In genomic region chr10:51321968-51322367, GRCh38 we compare ENCODE assay signal across 27 cellular contexts.
DNase-seq lines count a peak whose midpoint lies in the region; ATAC-seq, FAIRE-seq and TF ChIP-seq lines count a peak whose summit lies in the region.
"Had no signal": no experiment of that assay in that cellular context is flagged by ENCODE, and none has a peak within 500 bp of the region (broad histone marks: within the 10 kb centered on the region; RNA-seq: fewer than 3 reads in every experiment).

No MANE protein-coding gene starts in this region.

- no peak for TF ChIP-seq POLR2A in H1 (IDR thresholded peaks at IDR 0.05; ENCODE audit: control extremely low read depth in 1 of 2, low read depth in 2 of 2, low read length in 2 of 2)

- CTCF ChIA-PET in H1 (lab: Charles Lee; ENCODE audit: partially characterized antibody): no interaction called here

- DNase-seq in AG09309 (ENCODE audit: low read depth): peak; percentile 43
- peak; percentile 55 for DNase-seq in HCEC 1CT
- no peak for DNase-seq in H1 (ENCODE audit: low read depth in 1 of 2, low spot score in 2 of 2)
- peak; percentile 6 for DNase-seq in iris pigment epithelial cell (ENCODE audit: low read depth)
- no peak for DNase-seq in left colon
- no peak for DNase-seq in effector memory CD4-positive, alpha-beta T cell
- no peak for DNase-seq in HUDEP-2 (lab: John Stamatoyannopoulos, UW; ENCODE audit: unreplicated experiment in 76 of 76)
- no peak for DNase-seq in NCI-H1694 treated with DMSO at 0.1 percent for 48 hours (lab: John Stamatoyannopoulos, UW)
- DNase-seq: activated CD8-positive, alpha-beta T cell treated with anti-CD3 and anti-CD28 coated beads for 36 hours; activated effector memory CD4-positive, alpha-beta T cell treated with anti-CD3 and anti-CD28 coated beads, Interleukin-2, amount 50 U/mL, for 16 hours; COR-L47; DMS79 treated with DMSO at 0.1 percent for 48 hours; MM.1S; naive thymus-derived CD8-positive, alpha-beta T cell; NCI-H1417 treated with DMSO at 0.1 percent for 48 hours; NCI-H524; NK-92 treated with Interleukin-12 subunit alpha and Interleukin-12 subunit beta, amount 100 ng/mL, for 24 hours; ovary; PC-9; SHP77 treated with DMSO at 0.1 percent for 48 hours; stimulated activated CD4-positive, alpha-beta T cell treated with anti-CD3 and anti-CD28 coated beads, Interleukin-15, amount 100 ng/mL, for 24 hours; T-cell had no signal

- H3K4me2 ChIP-seq in H1 (ENCODE audit: insufficient read depth in 1 of 2, low read depth in 2 of 2, low read length in 2 of 2): no peak overlapping the region
- H3K4me2 ChIP-seq: BLaER1, PC-9 had no signal

- no peaks in the 10 kb centered on the region for H3K4me1 ChIP-seq in H1 (replicated peaks in 1 of 4; ENCODE audit: control insufficient read depth in 3 of 4, insufficient read depth in 4 of 4, low read length in 3 of 4)
- no peaks in the 10 kb centered on the region for H3K4me1 ChIP-seq in effector memory CD4-positive, alpha-beta T cell (ENCODE audit: control insufficient read depth, insufficient read depth, low read length, poor library complexity, severe bottlenecking)
- H3K4me1 ChIP-seq: BLaER1 had no signal

- no peak overlapping the region for H4K91ac ChIP-seq in H1 (replicated peaks; ENCODE audit: insufficient read length, low read length)

- intact Hi-C loops in left colon (cut with DNase I, micrococcal nuclease): no loop called here

- TF ChIP-seq RAD21 in H1 (IDR thresholded peaks at IDR 0.05 in 1 of 2, conservative IDR thresholded peaks at IDR 0.05 in 1 of 2; ENCODE audit: low read depth in 2 of 2, low read length in 2 of 2): no peak

- TF ChIP-seq EP300 in H1 (IDR thresholded peaks at IDR 0.05; ENCODE audit: borderline replicate concordance in 1 of 2, low read depth in 2 of 2, low read length in 2 of 2): no peak

- POLR2A ChIA-PET in H1 (lab: Charles Lee; ENCODE audit: partially characterized antibody): no interaction called here

- TF ChIP-seq CTCF in AG09309 (IDR thresholded peaks at IDR 0.05; ENCODE audit: control insufficient read depth, insufficient read depth, low read depth, low read length, missing control alignments) (no peak), H1 (IDR thresholded peaks at IDR 0.05; ENCODE audit: control extremely low read depth in 1 of 3, insufficient read depth in 1 of 3, low read depth in 1 of 3, low read length in 3 of 3) (no peak)

- H2BK5ac ChIP-seq in H1 (ENCODE audit: low read depth, low read length): no peak overlapping the region

- no peak overlapping the region for H3K23ac ChIP-seq in H1 (ENCODE audit: insufficient read length)

- no peak overlapping the region for H4K8ac ChIP-seq in H1 (ENCODE audit: extremely low read depth, insufficient read depth, low read length)

- H2BK120ac ChIP-seq in H1 (replicated peaks; ENCODE audit: low read depth, low read length): no peak overlapping the region

- no peaks in the 10 kb centered on the region for H3K79me1 ChIP-seq in H1 (ENCODE audit: low read depth, low read length)

- no peak overlapping the region for H3K14ac ChIP-seq in H1 (ENCODE audit: insufficient read length)

- H3K9me3 ChIP-seq in H1 (ENCODE audit: insufficient read depth in 2 of 2, low read depth in 1 of 2, low read length in 1 of 2): no peaks in the 10 kb centered on the region
- no peaks in the 10 kb centered on the region for H3K9me3 ChIP-seq in effector memory CD4-positive, alpha-beta T cell (ENCODE audit: control insufficient read depth, low read length)
- H3K9me3 ChIP-seq: BLaER1, ovary had no signal

- H3K23me2 ChIP-seq in H1 (ENCODE audit: low read depth, low read length): no peaks in the 10 kb centered on the region

- H3K18ac ChIP-seq in H1 (ENCODE audit: extremely low read depth, low read length): no peak overlapping the region

- H2AK5ac ChIP-seq in H1 (ENCODE audit: low read depth, low read length): no peak overlapping the region

- H3K79me2 ChIP-seq in H1 (ENCODE audit: control insufficient read depth in 1 of 2, insufficient read depth in 2 of 2, low read length in 2 of 2): no peaks in the 10 kb centered on the region

- H2AFZ ChIP-seq in H1 (ENCODE audit: low read length): no peak overlapping the region
- H2AFZ ChIP-seq: PC-9 had no signal

- no peak overlapping the region for H3K56ac ChIP-seq in H1 (replicated peaks; ENCODE audit: insufficient read length, low read depth, low read length)

- no peak overlapping the region for H3K27ac ChIP-seq in H1 (ENCODE audit: low read depth, low read length)
- H3K27ac ChIP-seq in effector memory CD4-positive, alpha-beta T cell (ENCODE audit: insufficient read depth, low read length, poor library complexity, severe bottlenecking): no peak overlapping the region
- H3K27ac ChIP-seq: BLaER1, epithelial cell of prostate, ovary, PC-9 had no signal

- H4K5ac ChIP-seq in H1 (ENCODE audit: insufficient read length, low read depth, low read length): no peak overlapping the region

- H3K4me3 ChIP-seq in AG09309 (ENCODE audit: control insufficient read depth, low read depth, low read length) (no peak overlapping the region), H1 (ENCODE audit: extremely low read depth in 1 of 4, insufficient read depth in 2 of 4, low read depth in 3 of 4, low read length in 4 of 4) (no peak overlapping the region)
- no peak overlapping the region for H3K4me3 ChIP-seq in effector memory CD4-positive, alpha-beta T cell (ENCODE audit: insufficient read depth, low read depth, low read length, poor library complexity, severe bottlenecking)
- H3K4me3 ChIP-seq: BLaER1, ovary, PC-9 had no signal

- no peak overlapping the region for H3K9ac ChIP-seq in H1 (replicated peaks in 1 of 4; ENCODE audit: extremely low read depth in 1 of 4, low read depth in 3 of 4, low read length in 3 of 4)
- H3K9ac ChIP-seq: BLaER1 had no signal

- 84% methylated on average over 3 of the region's 3 CpGs; no CpG with 5 or more reads in 1 of the 2 experiments for WGBS in H1 (ENCODE audit: extremely low coverage in 1 of 2, insufficient coverage in 1 of 2, insufficient read length in 1 of 2, insufficient replicate concordance in 2 of 2, low coverage in 1 of 2, low lambda C conversion rate in 2 of 2, missing lambda C conversion rate in 1 of 2), 2 experiments

- H2BK20ac ChIP-seq in H1 (ENCODE audit: low read length): no peak overlapping the region

- FAIRE-seq in H1 (lab: Jason Lieb, UNC): no peak
- FAIRE-seq: GM12891 had no signal

- H3K4ac ChIP-seq in H1 (replicated peaks; ENCODE audit: insufficient read length, low read depth, low read length): no peak overlapping the region

- no peaks in the 10 kb centered on the region for H3K36me3 ChIP-seq in H1 (ENCODE audit: control insufficient read depth in 2 of 4, insufficient read depth in 4 of 4, low read length in 3 of 4)
- no peaks in the 10 kb centered on the region for H3K36me3 ChIP-seq in effector memory CD4-positive, alpha-beta T cell (ENCODE audit: control insufficient read depth, insufficient read depth, low read length)
- H3K36me3 ChIP-seq: BLaER1, ovary had no signal

- H2BK12ac ChIP-seq in H1 (ENCODE audit: low read depth, low read length): no peak overlapping the region

- no peak for ATAC-seq in left colon
- ATAC-seq: activated CD4-positive, CD25-positive, alpha-beta regulatory T cell treated with anti-CD3 and anti-CD28 coated beads, Interleukin-2, amount 50 U/mL, for 24 hours; activated CD8-positive, alpha-beta T cell treated with anti-CD3 and anti-CD28 coated beads for 36 hours; HCT116; naive thymus-derived CD8-positive, alpha-beta T cell; T-cell had no signal

- H4K20me1 ChIP-seq in H1 (replicated peaks in 1 of 2; ENCODE audit: control insufficient read depth in 1 of 2, insufficient read depth in 2 of 2, low read length in 2 of 2): no peaks in the 10 kb centered on the region
- H4K20me1 ChIP-seq: BLaER1 had no signal

- H3K27me3 ChIP-seq in H1 (replicated peaks in 1 of 4; ENCODE audit: control insufficient read depth in 3 of 4, extremely low read depth in 1 of 4, insufficient read depth in 3 of 4, low read length in 3 of 4): no peaks in the 10 kb centered on the region
- no peaks in the 10 kb centered on the region for H3K27me3 ChIP-seq in effector memory CD4-positive, alpha-beta T cell (replicated peaks; ENCODE audit: control insufficient read depth, insufficient read depth, low read length, poor library complexity, severe bottlenecking)
- H3K27me3 ChIP-seq: BLaER1, ovary had no signal

- no peak overlapping the region for H2BK15ac ChIP-seq in H1 (ENCODE audit: low read length)

TF ChIP-seq in H1, 55 proteins besides CTCF, POLR2A, EP300 and RAD21:
- TF ChIP-seq RNF2 (IDR thresholded peaks at IDR 0.05; ENCODE audit: borderline replicate concordance, low read depth, low read length, missing control alignments, poor library complexity, severe bottlenecking) (no peak), SIX5 (IDR thresholded peaks at IDR 0.05; ENCODE audit: low read depth, low read length) (no peak), CEBPB (IDR thresholded peaks at IDR 0.05; ENCODE audit: low read depth, low read length) (peak; percentile 37; the same call in 1 of the 2 replicates), ATF2 (IDR thresholded peaks at IDR 0.05; ENCODE audit: low read length) (no peak), ZNF274 (IDR thresholded peaks at IDR 0.05; ENCODE audit: borderline replicate concordance, extremely low read depth, low read length) (no peak)
TF ChIP-seq in H1: peak in this region for 1.

Comparison
In these comparisons a context has a peak if more than half of its experiments do, and no peak if none do; other contexts are left out.
1. DNase-seq: peak in AG09309 (single experiment), HCEC 1CT (single experiment) and iris pigment epithelial cell (single experiment); none in H1 (0 of 2), left colon (0 of 2), effector memory CD4-positive, alpha-beta T cell (0 of 3), HUDEP-2 (0 of 76) and NCI-H1694 treated with DMSO at 0.1 percent for 48 hours (single experiment).